1 cellular context compared by ENCODE assay signal in genomic region chr5:14700478-14701436, GRCh38.
A peak's percentile ranks its signal among the peaks of the same experiment; 100 is the strongest.
TF ChIP-seq lines count a peak whose summit lies in the region.

No MANE protein-coding gene starts in this region.

TF ChIP-seq in HepG2, 621 proteins besides CTCF, POLR2A, EP300 and RAD21:
- TF ChIP-seq ZNF383 (CRISPR knock-in tag; IDR thresholded peaks at IDR 0.05; ENCODE audit: borderline replicate concordance) = no peak
- TF ChIP-seq RBM22 (optimal IDR thresholded peaks at IDR 0.05; ENCODE audit: low read length) = peak; percentile 30
- no peak for TF ChIP-seq EED (CRISPR knock-in tag; IDR thresholded peaks at IDR 0.05)
- TF ChIP-seq ZNF614 (CRISPR knock-in tag; IDR thresholded peaks at IDR 0.05; ENCODE audit: borderline replicate concordance) = no peak
